21 cellular contexts compared by ENCODE assay signal in genomic region chr14:64238049-64238448, GRCh38. TPM values are rescaled to one million over a fixed set of nuclear protein-coding genes. Genes with fewer than 3 reads are reported as not detected.
A peak's percentile ranks its signal among the peaks of the same experiment; 100 is the strongest.
DNase-seq lines count a peak whose midpoint lies in the region; ATAC-seq, FAIRE-seq and TF ChIP-seq lines count a peak whose summit lies in the region.
"Had no signal": no experiment of that assay in that cellular context is flagged by ENCODE, and none has a peak within 500 bp of the region (broad histone marks: within the 10 kb centered on the region; RNA-seq: fewer than 3 reads in every experiment).

No MANE protein-coding gene starts in this region.

- DNase-seq in activated CD8-positive, alpha-beta memory T cell treated with anti-CD3 and anti-CD28 coated beads for 24 hours: peak; percentile 19
- no peak for DNase-seq in activated CD8-positive, alpha-beta memory T cell treated with anti-CD3 and anti-CD28 coated beads, Interleukin-2, amount 50 U/mL, for 4 hours
- no peak for DNase-seq in memory B cell (ENCODE audit: low spot score in 2 of 2)
- DNase-seq in urothelium cell line (ENCODE audit: low spot score): no peak
- no peak for DNase-seq in activated CD4-positive, alpha-beta T cell treated with anti-CD3 and anti-CD28 coated beads, Interleukin-2, amount 10 ng/mL, durations not matched to agents 24 days and 14 days
- no peak for DNase-seq in testis
- no peak for DNase-seq in T-cell
- DNase-seq: C1 segment of cervical spinal cord, DND-41, GF-D8, GOT3, NCI-H1436, NCI-H2029, NCI-H82, SHP77 had no signal

- no peak for TF ChIP-seq POLR2A in testis (IDR thresholded peaks at IDR 0.05)

- ATAC-seq in memory B cell (ENCODE audit: low read depth): no peak
- no peak for ATAC-seq in T-cell (replicated peaks in 1 of 4)

- H4K20me1 ChIP-seq in OCI-LY1 (ENCODE audit: insufficient read depth, low read length): no peaks in the 10 kb centered on the region

- H3K9me3 Mint-ChIP-seq in memory B cell: no peaks in the 10 kb centered on the region
- no peaks in the 10 kb centered on the region for H3K9me3 Mint-ChIP-seq in activated CD4-positive, alpha-beta T cell treated with anti-CD3 and anti-CD28 coated beads, Interleukin-2, amount 10 ng/mL, durations not matched to agents 24 days and 14 days
- H3K9me3 Mint-ChIP-seq in T-cell: no peaks in the 10 kb centered on the region
- H3K9me3 Mint-ChIP-seq: IgD-negative memory B cell had no signal

- TF ChIP-seq CTCF in OCI-LY1 (IDR thresholded peaks at IDR 0.05; ENCODE audit: low read length) (peak; percentile 25; the same call in 1 of the 2 replicates), testis (IDR thresholded peaks at IDR 0.05) (no peak)

- intact Hi-C loops in activated CD4-positive, alpha-beta T cell treated with anti-CD3 and anti-CD28 coated beads, Interleukin-2, amount 10 ng/mL, durations not matched to agents 24 days and 14 days (cut with micrococcal nuclease): no loop called here
- intact Hi-C loops in testis (cut with DNase I; ENCODE audit: low total_unique reads): no loop called here

- H3K36me3 ChIP-seq in OCI-LY1 (ENCODE audit: insufficient read depth, low read length): peaks cover 13% of the 10 kb centered on the region
- H3K36me3 ChIP-seq in testis (ENCODE audit: low read depth, missing control alignments): no peaks in the 10 kb centered on the region

- H3K36me3 Mint-ChIP-seq in memory B cell (peaks cover 3% of the 10 kb centered on the region), T-cell (no peaks in the 10 kb centered on the region)
- H3K36me3 Mint-ChIP-seq in activated CD4-positive, alpha-beta T cell treated with anti-CD3 and anti-CD28 coated beads, Interleukin-2, amount 10 ng/mL, durations not matched to agents 24 days and 14 days (ENCODE audit: low read depth): peaks cover 3% of the 10 kb centered on the region
- H3K36me3 Mint-ChIP-seq: IgD-negative memory B cell had no signal

- no peak overlapping the region for H3K4me3 ChIP-seq in OCI-LY1 (ENCODE audit: low read depth, low read length, poor library complexity, severe bottlenecking)
- no peak overlapping the region for H3K4me3 ChIP-seq in testis

- H3K79me2 ChIP-seq in OCI-LY1 (ENCODE audit: insufficient read depth, low read length): peaks cover 18% of the 10 kb centered on the region

- H2AFZ ChIP-seq in OCI-LY1 (ENCODE audit: low read length): no peak overlapping the region

- peaks cover 3% of the 10 kb centered on the region; the same call in 1 of the 2 replicates for H3F3A ChIP-seq in OCI-LY1 (ENCODE audit: insufficient read depth, low read length)

- H3K27me3 Mint-ChIP-seq in memory B cell (no peaks in the 10 kb centered on the region), T-cell (peaks cover 3 to 11% of the 10 kb centered on the region in 2 donors)
- peaks cover 17% of the 10 kb centered on the region for H3K27me3 Mint-ChIP-seq in activated CD4-positive, alpha-beta T cell treated with anti-CD3 and anti-CD28 coated beads, Interleukin-2, amount 10 ng/mL, durations not matched to agents 24 days and 14 days

- peaks cover 63% of the 10 kb centered on the region for H3K4me1 ChIP-seq in OCI-LY1 (ENCODE audit: insufficient read depth, low read length, severe bottlenecking)
- H3K4me1 ChIP-seq in testis: peaks cover 13% of the 10 kb centered on the region

- H3K9me2 ChIP-seq in OCI-LY1 (ENCODE audit: low read depth, low read length): no peaks in the 10 kb centered on the region

- H3K27ac ChIP-seq in OCI-LY1 (ENCODE audit: low read depth, low read length, poor library complexity, severe bottlenecking) (peak overlapping the region; percentile 99), testis (no peak overlapping the region)

- H3K4me1 Mint-ChIP-seq in memory B cell (peaks cover 40% of the 10 kb centered on the region), T-cell (peaks cover 0 to 14% (median 7%) of the 10 kb centered on the region in 3 donors)
- no peaks in the 10 kb centered on the region for H3K4me1 Mint-ChIP-seq in activated CD4-positive, alpha-beta T cell treated with anti-CD3 and anti-CD28 coated beads, Interleukin-2, amount 10 ng/mL, durations not matched to agents 24 days and 14 days

- no peak overlapping the region for H3K4me3 Mint-ChIP-seq in memory B cell
- no peak overlapping the region for H3K4me3 Mint-ChIP-seq in activated CD4-positive, alpha-beta T cell treated with anti-CD3 and anti-CD28 coated beads, Interleukin-2, amount 10 ng/mL, durations not matched to agents 24 days and 14 days
- no peak overlapping the region for H3K4me3 Mint-ChIP-seq in T-cell

- 85 to 88% methylated on average over 6 of the region's 6 CpGs for WGBS in testis, 2 donors

- peak; percentile 27 for FAIRE-seq in urothelium cell line (lab: Jason Lieb, UNC)
- FAIRE-seq: GM12891, GM18507 had no signal

- POLR2A ChIA-PET in T-cell (lab: Charles Lee): no interaction called here

- no peak overlapping the region for H3K4me2 ChIP-seq in OCI-LY1 (ENCODE audit: low read length)

- H3K27me3 ChIP-seq in OCI-LY1 (ENCODE audit: insufficient read depth, low read length): no peaks in the 10 kb centered on the region
- H3K27me3 ChIP-seq in testis: no peaks in the 10 kb centered on the region

- H3K9ac ChIP-seq in OCI-LY1 (ENCODE audit: low read length): peak overlapping the region; percentile 8; the same call in 1 of the 2 replicates

- peak overlapping the region; percentile 32 for H3K27ac Mint-ChIP-seq in memory B cell
- H3K27ac Mint-ChIP-seq in activated CD4-positive, alpha-beta T cell treated with anti-CD3 and anti-CD28 coated beads, Interleukin-2, amount 10 ng/mL, durations not matched to agents 24 days and 14 days: no peak overlapping the region
- no peak overlapping the region for H3K27ac Mint-ChIP-seq in T-cell

- CTCF ChIA-PET in T-cell (lab: Charles Lee): no interaction called here

- H3K9me3 ChIP-seq in OCI-LY1 (ENCODE audit: low read length): 0 out of 2 replicates have a peak, but pooled peaks cover 2% of the 10 kb centered on the region
- no peaks in the 10 kb centered on the region for H3K9me3 ChIP-seq in testis

RNA-seq across cellular contexts. Expression of gene ESR2, which starts 56.1 kb away (rescaled TPM):
- total RNA-seq in activated CD4-positive, alpha-beta T cell treated with anti-CD3 and anti-CD28 coated beads, Interleukin-2, amount 10 ng/mL, durations not matched to agents 24 days and 14 days: not detected in 2 replicates
- total RNA-seq in testis: 10 to 100 TPM; 19.8 to 33.3 TPM
- 17.2 TPM for polyA plus RNA-seq in testis (ENCODE audit: insufficient read depth, low read depth, low replicate concordance)
- under 1 TPM in 4 of 5 donors, not detected in 1; 0.20 to 0.70 (median 0.43) TPM for total RNA-seq in T-cell
- total RNA-seq: A172, HT-29 had no signal

Comparison
In these comparisons a context has a peak if more than half of its experiments do, and no peak if none do; other contexts are left out.
1. RNA of gene ESR2, which starts 56.1 kb away (total RNA-seq): 19.8 to 33.3 TPM in testis; 0.20 to 0.70 TPM in T-cell and not detected in activated CD4-positive, alpha-beta T cell treated with anti-CD3 and anti-CD28 coated beads, Interleukin-2, amount 10 ng/mL, durations not matched to agents 24 days and 14 days; every median in the first group is over 10 times any median in the second.